Comparison of ENCODE assay signal across 1 cellular context in genomic region chr1:182791464-182792179, GRCh38.
A peak's percentile ranks its signal among the peaks of the same experiment; 100 is the strongest.
TF ChIP-seq lines count a peak whose summit lies in the region.

No MANE protein-coding gene starts in this region.

TF ChIP-seq in K562, 482 proteins besides CTCF, POLR2A, EP300 and RAD21 (continued from another document and continues in another):
- TF ChIP-seq CREB5 (CRISPR knock-in tag; IDR thresholded peaks at IDR 0.05): no peak; the same call in none of the 2 replicates
- no peak for TF ChIP-seq THAP7 (CRISPR knock-in tag; IDR thresholded peaks at IDR 0.05)
- TF ChIP-seq MIER1 (IDR thresholded peaks at IDR 0.05; ENCODE audit: low read depth): no peak
- TF ChIP-seq FIP1L1 (IDR thresholded peaks at IDR 0.05; ENCODE audit: low read depth, low read length, poor library complexity, severe bottlenecking): no peak
- no peak for TF ChIP-seq SAFB (IDR thresholded peaks at IDR 0.05; ENCODE audit: borderline replicate concordance, low read depth, low read length)
- TF ChIP-seq E4F1 (CRISPR knock-in tag; IDR thresholded peaks at IDR 0.05; ENCODE audit: borderline replicate concordance): 0 out of 2 replicates have a peak, but pooled peaks have one; percentile 14
- peak; percentile 19; the same call in 1 of the 2 replicates for TF ChIP-seq GMEB1 (CRISPR knock-in tag; IDR thresholded peaks at IDR 0.05)
- no peak; the same call in 1 of the 2 replicates for TF ChIP-seq PKNOX1 (IDR thresholded peaks at IDR 0.05)
- TF ChIP-seq ZNF511 (CRISPR knock-in tag; IDR thresholded peaks at IDR 0.05): no peak
- no peak for TF ChIP-seq KLF13 (tag; IDR thresholded peaks at IDR 0.05; ENCODE audit: borderline replicate concordance, low read depth)
- TF ChIP-seq ZFP91 (CRISPR knock-in tag; IDR thresholded peaks at IDR 0.05): no peak
- TF ChIP-seq ZNF24 (IDR thresholded peaks at IDR 0.05): peak; percentile 40; the same call in 1 of the 2 replicates
- TF ChIP-seq MCM3 (IDR thresholded peaks at IDR 0.05): no peak
- TF ChIP-seq ZNF740 (CRISPR knock-in tag; IDR thresholded peaks at IDR 0.05): no peak
- TF ChIP-seq ZNF740 (tag; IDR thresholded peaks at IDR 0.05): no peak
- no peak for TF ChIP-seq TFAP4 (CRISPR knock-in tag; IDR thresholded peaks at IDR 0.05; ENCODE audit: borderline replicate concordance)
- no peak for TF ChIP-seq MBD1 (CRISPR knock-in tag; IDR thresholded peaks at IDR 0.05)
- peak; percentile 89 for TF ChIP-seq BACH1 (tag; IDR thresholded peaks at IDR 0.05)
- TF ChIP-seq GTF2B (IDR thresholded peaks at IDR 0.05; ENCODE audit: extremely low read depth, insufficient read length): no peak
- no peak for TF ChIP-seq KDM2B (CRISPR knock-in tag; IDR thresholded peaks at IDR 0.05)
- TF ChIP-seq RREB1 (CRISPR knock-in tag; IDR thresholded peaks at IDR 0.05): no peak
- no peak for TF ChIP-seq THAP12 (CRISPR knock-in tag; IDR thresholded peaks at IDR 0.05)
- no peak for TF ChIP-seq SMARCA5 (IDR thresholded peaks at IDR 0.05)
- peak; percentile 66 for TF ChIP-seq VEZF1 (CRISPR knock-in tag; IDR thresholded peaks at IDR 0.05)
- TF ChIP-seq ZFP1 (CRISPR knock-in tag; IDR thresholded peaks at IDR 0.05): no peak
- TF ChIP-seq NFE2L1 (tag; IDR thresholded peaks at IDR 0.05; ENCODE audit: borderline replicate concordance, low read depth): no peak
- no peak for TF ChIP-seq SPI1 (IDR thresholded peaks at IDR 0.05; ENCODE audit: borderline replicate concordance, low read depth, low read length)
